28 cellular contexts compared by ENCODE assay signal in genomic region chr13:93511011-93511410, GRCh38.
"Had no signal": no experiment of that assay in that cellular context is flagged by ENCODE, and none has a peak within 500 bp of the region (broad histone marks: within the 10 kb centered on the region; RNA-seq: fewer than 3 reads in every experiment).

No MANE protein-coding gene starts in this region.

- DNase-seq: Karpas-422, Kasumi-1, MG63, MV-4-11, NCI-H1048, NCI-H1092, NCI-H1092 treated with DMSO at 0.1 percent for 48 hours, NCI-H1105, NCI-H1105 treated with DMSO at 0.1 percent for 48 hours, NCI-H1417 treated with DMSO at 0.1 percent for 48 hours, NCI-H1436, NCI-H1436 treated with DMSO at 0.1 percent for 48 hours, NCI-H146, NCI-H1694, NCI-H1694 treated with DMSO at 0.1 percent for 48 hours, NCI-H1930, NCI-H2081 treated with DMSO at 0.1 percent for 48 hours, NCI-H2107, NCI-H2171, NCI-H2227 treated with DMSO at 0.1 percent for 48 hours, NCI-H226, NCI-H345, NCI-H446, NCI-H446 treated with DMSO at 0.1 percent for 48 hours, NCI-H510A, NCI-H510A treated with DMSO at 0.1 percent for 48 hours, NCI-H524, NCI-H524 treated with DMSO at 0.1 percent for 48 hours had no signal

- H3K9me3 ChIP-seq: MG63 had no signal

- H3K36me3 ChIP-seq: MG63 had no signal

- H3K4me3 ChIP-seq: MG63 had no signal
